Comparison of ENCODE assay signal across 8 cellular contexts in genomic region chr1:151254217-151255213, GRCh38. TPM values are rescaled to one million over a fixed set of nuclear protein-coding genes. Genes with fewer than 3 reads are reported as not detected.
DNase-seq lines count a peak whose midpoint lies in the region; ATAC-seq and TF ChIP-seq lines count a peak whose summit lies in the region.

Gene PSMD4 (plus strand): TSS chr1:151254734. CDS start chr1:151254783, 49 bp downstream.

- ATAC-seq in GM18868 (IDR thresholded peaks at IDR 0.05; ENCODE audit: unreplicated experiment), result peak; percentile 96
- ATAC-seq in HG03108 (IDR thresholded peaks at IDR 0.05; ENCODE audit: unreplicated experiment), result peak; percentile 89

- H3K9ac ChIP-seq in iPS-20b (ENCODE audit: low read depth, low read length), result peak within 1 kb of the TSS; percentile 88

- H3K4me1 ChIP-seq in A673 (ENCODE audit: insufficient read depth, low read length, poor library complexity, severe bottlenecking), result peaks cover 5% of the 10 kb centered on the region
- peaks cover 4 to 7% of the 10 kb centered on the region in 2 donors for H3K4me1 ChIP-seq in breast epithelium
- H3K4me1 ChIP-seq in iPS-20b (ENCODE audit: insufficient read depth, low read length), result peaks cover 7% of the 10 kb centered on the region; the same call in 1 of the 2 replicates

- H3K27ac ChIP-seq in A673 (ENCODE audit: low read depth, low read length, poor library complexity, severe bottlenecking), result peak within 1 kb of the TSS; percentile 75
- H3K27ac ChIP-seq in VCaP, result peak within 1 kb of the TSS; percentile 93
- peak within 1 kb of the TSS; percentile 92 to 98 for H3K27ac ChIP-seq in breast epithelium
- H3K27ac ChIP-seq in iPS-20b (ENCODE audit: low read length), result peak within 1 kb of the TSS; percentile 68
- peak within 1 kb of the TSS; percentile 51 to 98 (median 93) for H3K27ac ChIP-seq in skin epidermis

- H3K9me3 ChIP-seq in A673 (ENCODE audit: low read depth, low read length, poor library complexity, severe bottlenecking) (no peaks in the 10 kb centered on the region), breast epithelium (no peaks in the 10 kb centered on the region), iPS-20b (ENCODE audit: insufficient read depth, low read depth, low read length) (no peaks in the 10 kb centered on the region)

- no peaks in the 10 kb centered on the region for H3K27me3 ChIP-seq in A673 (replicated peaks; ENCODE audit: insufficient read depth, low read depth, low read length, poor library complexity)
- no peaks in the 10 kb centered on the region for H3K27me3 ChIP-seq in breast epithelium
- no peaks in the 10 kb centered on the region for H3K27me3 ChIP-seq in iPS-20b (ENCODE audit: insufficient read depth, low read length)

- H3K4me3 ChIP-seq in A673 (ENCODE audit: low read depth, low read length, poor library complexity, severe bottlenecking) (peak within 1 kb of the TSS; percentile 79), breast epithelium (peak within 1 kb of the TSS; percentile 90 to 99 (median 92)), iPS-20b (ENCODE audit: low read length) (peak within 1 kb of the TSS; percentile 99), skin epidermis (peak within 1 kb of the TSS; percentile 82 to 92 (median 92))

- intact Hi-C loops in A673 (cut with micrococcal nuclease; ENCODE audit: unreplicated experiment) (loop anchor here (10.0 kb wide), 1 partner anchor 160 kb away; no protein-coding TSS in a partner anchor), breast epithelium (cut with DNase I; ENCODE audit: low total_unique reads) (loop anchor here (1.0 kb wide), 1 partner anchor 26 kb away; no protein-coding TSS in a partner anchor)

- DNase-seq in A673 (ENCODE audit: low spot score) (peak; percentile 99), NCI-H2196 treated with DMSO at 0.1 percent for 48 hours (lab: John Stamatoyannopoulos, UW; ENCODE audit: unreplicated experiment) (peak; percentile 93), breast epithelium (ENCODE audit: low spot score in 2 of 2) (peak; percentile 95 to 96)

- peak; percentile 92 for TF ChIP-seq POLR2A in breast epithelium (IDR thresholded peaks at IDR 0.05)

- no TSS peak for BruUV-seq in A673 (replicated peaks; lab: Mats Ljungman, UMichigan)

- TF ChIP-seq CTCF in A673 (conservative IDR thresholded peaks at IDR 0.05; ENCODE audit: low read depth, low read length) (no peak), VCaP (conservative IDR thresholded peaks at IDR 0.05) (no peak), breast epithelium (IDR thresholded peaks at IDR 0.05) (no peak)

- peaks cover 5% of the 10 kb centered on the region for H3K36me3 ChIP-seq in A673 (ENCODE audit: insufficient read depth, low read length, poor library complexity, severe bottlenecking)
- no peaks in the 10 kb centered on the region for H3K36me3 ChIP-seq in breast epithelium
- H3K36me3 ChIP-seq in iPS-20b (ENCODE audit: insufficient read depth, low read depth, low read length), result peaks cover 11% of the 10 kb centered on the region

- POLR2A ChIA-PET in A673 (lab: Charles Lee; ENCODE audit: low non-redundant PET), result interaction anchor here (1.2 kb wide), 1 partner anchor 27 kb away, joined by 7 read pairs; the partner anchor contains the start of gene ZNF687

- CTCF ChIA-PET in A673 (lab: Charles Lee), result no interaction called here

RNA-seq across cellular contexts. Expression of gene PSMD4, which starts in this region (rescaled TPM):
- total RNA-seq in A673 (2021), result 312 and 339 TPM in 2 replicates
- total RNA-seq in breast epithelium, result 100 to 1,000 TPM; 108 to 188 (median 140) TPM

Comparison
In these comparisons a context has a peak if more than half of its experiments do, and no peak if none do; other contexts are left out.
1. Peak in every context shown above with its lines: DNase-seq, ATAC-seq, H3K4me3 ChIP-seq and H3K27ac ChIP-seq.